In the genomic region with DNA sequence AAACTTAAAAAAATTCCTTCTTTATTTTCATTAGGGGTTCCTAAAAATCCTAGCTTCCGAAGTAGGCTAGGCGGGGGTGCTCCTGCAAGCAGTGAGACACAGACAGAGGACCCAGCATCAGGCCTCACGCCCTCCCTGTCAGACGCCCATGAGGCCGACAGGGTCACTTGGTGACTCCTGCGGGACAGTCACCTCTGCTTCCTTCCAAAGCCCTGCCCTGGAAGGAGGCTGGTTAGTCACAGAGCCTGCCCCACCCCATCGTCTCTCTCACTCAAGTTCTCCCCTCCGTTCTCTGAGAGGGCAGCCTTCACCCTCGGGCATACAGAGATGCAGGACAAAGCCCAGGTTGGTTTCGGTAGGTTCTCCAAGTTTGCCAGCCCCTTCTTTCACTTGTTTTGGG, we compare ENCODE assay signal across 2 cellular contexts.
TF ChIP-seq lines count a peak whose summit lies in the region.

No MANE protein-coding gene starts in this region.

TF ChIP-seq in H1, 55 proteins besides CTCF, POLR2A, EP300 and RAD21:
- TF ChIP-seq TAF7 (optimal IDR thresholded peaks at IDR 0.05; ENCODE audit: borderline replicate concordance, low read depth, low read length), result no peak

TF ChIP-seq in WTC11, 78 proteins besides CTCF, POLR2A, EP300 and RAD21:
- TF ChIP-seq PRDM15 (CRISPR knock-in tag; IDR thresholded peaks at IDR 0.05) (no peak), RELA (CRISPR knock-in tag; IDR thresholded peaks at IDR 0.05; ENCODE audit: borderline replicate concordance) (no peak), ZNF281 (CRISPR knock-in tag; IDR thresholded peaks at IDR 0.05) (no peak), ZBTB21 (CRISPR knock-in tag; IDR thresholded peaks at IDR 0.05; ENCODE audit: borderline replicate concordance) (no peak), ZNF263 (CRISPR knock-in tag; IDR thresholded peaks at IDR 0.05; ENCODE audit: low read depth) (no peak), CDX4 (CRISPR knock-in tag; IDR thresholded peaks at IDR 0.05; ENCODE audit: borderline replicate concordance) (no peak), ZNF121 (CRISPR knock-in tag; IDR thresholded peaks at IDR 0.05) (no peak), SP1 (CRISPR knock-in tag; conservative IDR thresholded peaks at IDR 0.05) (no peak), IRF1 (CRISPR knock-in tag; IDR thresholded peaks at IDR 0.05) (no peak)
- TF ChIP-seq, protein P1, sequence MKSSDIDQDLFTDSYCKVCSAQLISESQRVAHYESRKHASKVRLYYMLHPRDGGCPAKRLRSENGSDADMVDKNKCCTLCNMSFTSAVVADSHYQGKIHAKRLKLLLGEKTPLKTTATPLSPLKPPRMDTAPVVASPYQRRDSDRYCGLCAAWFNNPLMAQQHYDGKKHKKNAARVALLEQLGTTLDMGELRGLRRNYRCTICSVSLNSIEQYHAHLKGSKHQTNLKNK (CRISPR knock-in tag; IDR thresholded peaks at IDR 0.05), result no peak
